Comparison of ENCODE assay signal across 8 cellular contexts in genomic region chr7:142711722-142712616, GRCh38. TPM values are rescaled to one million over a fixed set of nuclear protein-coding genes. Genes with fewer than 3 reads are reported as not detected.
A peak's percentile ranks its signal among the peaks of the same experiment; 100 is the strongest.
DNase-seq lines count a peak whose midpoint lies in the region; ATAC-seq and TF ChIP-seq lines count a peak whose summit lies in the region.

No MANE protein-coding gene starts in this region.

- H3K4me2 ChIP-seq in mesenchymal stem cell (ENCODE audit: low read length, poor library complexity, severe bottlenecking) = no peak overlapping the region

- no peak overlapping the region for H3K4ac ChIP-seq in mesenchymal stem cell (ENCODE audit: low read depth in 1 of 2, low read length in 2 of 2)

- no peak overlapping the region for H3K27ac ChIP-seq in mesenchymal stem cell (ENCODE audit: low read length, poor library complexity, severe bottlenecking)

- no peaks in the 10 kb centered on the region for H3K36me3 ChIP-seq in mesenchymal stem cell (ENCODE audit: control insufficient read depth in 1 of 2, insufficient read depth in 2 of 2, low read depth in 1 of 2, low read length in 2 of 2)

- no peaks in the 10 kb centered on the region for H3K79me1 ChIP-seq in mesenchymal stem cell (replicated peaks; ENCODE audit: low read length, poor library complexity, severe bottlenecking)

- H3K4me1 ChIP-seq in mesenchymal stem cell (ENCODE audit: control insufficient read depth, insufficient read depth, low read depth, low read length) = no peaks in the 10 kb centered on the region

- H3K4me3 ChIP-seq in astrocyte of the cerebellum (ENCODE audit: low read depth, low read length) = no peak overlapping the region
- H3K4me3 ChIP-seq in mesenchymal stem cell (ENCODE audit: insufficient read depth in 1 of 2, low read depth in 1 of 2, low read length in 2 of 2) = no peak overlapping the region

- peak; percentile 82 for TF ChIP-seq CTCF in astrocyte of the cerebellum (IDR thresholded peaks at IDR 0.05; ENCODE audit: low read depth, low read length, missing control alignments)

- H3K27me3 ChIP-seq in mesenchymal stem cell (ENCODE audit: control insufficient read depth in 1 of 2, insufficient read depth in 1 of 2, low read length in 2 of 2) = peaks cover 22 to 47% of the 10 kb centered on the region in 2 experiments

- H2BK120ac ChIP-seq in mesenchymal stem cell (ENCODE audit: low read depth, low read length) = no peak overlapping the region

- H2AFZ ChIP-seq in mesenchymal stem cell (ENCODE audit: low read depth, low read length) = no peak overlapping the region

- no peak overlapping the region for H3K9ac ChIP-seq in mesenchymal stem cell (ENCODE audit: low read length)

- H3K9me3 ChIP-seq in mesenchymal stem cell (ENCODE audit: control insufficient read depth, low read length) = no peaks in the 10 kb centered on the region

- no peak overlapping the region for H3K18ac ChIP-seq in mesenchymal stem cell (ENCODE audit: low read depth in 1 of 2, low read length in 2 of 2)

- DNase-seq in AG08395 (ENCODE audit: low spot score) (peak; percentile 43), GM03348 (ENCODE audit: low spot score) (peak; percentile 50), NCI-H82 (lab: John Stamatoyannopoulos, UW) (peak; percentile 83), astrocyte of the cerebellum (ENCODE audit: low read depth) (peak; percentile 27), mesenchymal stem cell (peak; percentile 5), amniotic stem cell (lab: John Stamatoyannopoulos, UW) (no peak), hypothalamus (lab: John Stamatoyannopoulos, UW) (no peak)

- in situ Hi-C loops in astrocyte of the cerebellum (cut with HindIII; ENCODE audit: low sequenced_read_pairs) = no loop called here

- H4K8ac ChIP-seq in mesenchymal stem cell (ENCODE audit: low read length) = no peak overlapping the region

- no peak overlapping the region for H2BK15ac ChIP-seq in mesenchymal stem cell (ENCODE audit: low read depth, poor library complexity, severe bottlenecking)

- H2BK12ac ChIP-seq in mesenchymal stem cell (ENCODE audit: low read length in 2 of 2) = no peak overlapping the region

- no peak overlapping the region for H4K91ac ChIP-seq in mesenchymal stem cell (ENCODE audit: low read length)

- H2AK5ac ChIP-seq in mesenchymal stem cell (ENCODE audit: low read length, severe bottlenecking) = no peak overlapping the region

- ATAC-seq in HG02571 (IDR thresholded peaks at IDR 0.05; ENCODE audit: unreplicated experiment) = no peak

- H3K23ac ChIP-seq in mesenchymal stem cell (ENCODE audit: low read length in 2 of 2) = no peak overlapping the region

- 68% methylated on average over 13 of the region's 18 CpGs for WGBS in mesenchymal stem cell

- H3K14ac ChIP-seq in mesenchymal stem cell (ENCODE audit: low read length in 2 of 2) = no peak overlapping the region

- H2BK5ac ChIP-seq in mesenchymal stem cell (ENCODE audit: low read depth, low read length, poor library complexity, severe bottlenecking) = no peak overlapping the region

RNA-seq across cellular contexts. Expression of gene PRSS1, which starts 37.3 kb away (rescaled TPM):
- polyA plus RNA-seq in mesenchymal stem cell (2013, experiment 1 of 2) = not detected
- polyA plus RNA-seq in mesenchymal stem cell (2013, experiment 2 of 2) = not detected

RNA-seq across cellular contexts. Expression of gene PRSS2, which starts 58.8 kb away (rescaled TPM):
- not detected for polyA plus RNA-seq in mesenchymal stem cell (2013, experiment 1 of 2)
- polyA plus RNA-seq in mesenchymal stem cell (2013, experiment 2 of 2) = not detected

Comparison
In these comparisons a context has a peak if more than half of its experiments do, and no peak if none do; other contexts are left out.
1. DNase-seq: peak in AG08395 (single experiment), GM03348 (single experiment), NCI-H82 (single experiment), astrocyte of the cerebellum (single experiment) and mesenchymal stem cell (single experiment); none in amniotic stem cell (single experiment) and hypothalamus (0 of 51).